ENCODE assay signal across 2 cellular contexts in genomic region chr12:54182086-54182485, GRCh38.
TF ChIP-seq lines count a peak whose summit lies in the region.

No MANE protein-coding gene starts in this region.

TF ChIP-seq in HepG2, 621 proteins besides CTCF, POLR2A, EP300 and RAD21:
- TF ChIP-seq AGO2 (optimal IDR thresholded peaks at IDR 0.05; ENCODE audit: low read depth, low read length), result peak; percentile 71
- no peak for TF ChIP-seq ZFP36L2 (CRISPR knock-in tag; IDR thresholded peaks at IDR 0.05)
- 0 out of 2 replicates have a peak, but pooled peaks have one; percentile 18 for TF ChIP-seq HNRNPL (IDR thresholded peaks at IDR 0.05; ENCODE audit: low read depth, low read length)

TF ChIP-seq in K562, 482 proteins besides CTCF, POLR2A, EP300 and RAD21:
- no peak for TF ChIP-seq AFF1 (IDR thresholded peaks at IDR 0.05; ENCODE audit: low read depth in 1 of 2, partially characterized antibody in 2 of 2)
- TF ChIP-seq POLR2G (IDR thresholded peaks at IDR 0.05; ENCODE audit: low read depth, low read length), result peak; percentile 46; the same call in 1 of the 2 replicates
- no peak for TF ChIP-seq ZNF584 (CRISPR knock-in tag; IDR thresholded peaks at IDR 0.05; ENCODE audit: low read depth)
- no peak for TF ChIP-seq POLR2B (IDR thresholded peaks at IDR 0.05; ENCODE audit: low read depth, partially characterized antibody)
- peak; percentile 46; the same call in 1 of the 2 replicates for TF ChIP-seq RBFOX2 (IDR thresholded peaks at IDR 0.05; ENCODE audit: low read depth, low read length)
- no peak for TF ChIP-seq BRD4 (IDR thresholded peaks at IDR 0.05)
- TF ChIP-seq RUNX1 (IDR thresholded peaks at IDR 0.05; ENCODE audit: low read depth), result no peak
- TF ChIP-seq KDM5B (IDR thresholded peaks at IDR 0.05; ENCODE audit: insufficient replicate concordance, low read depth, low read length), result no peak
- TF ChIP-seq ZNF445 (CRISPR knock-in tag; IDR thresholded peaks at IDR 0.05; ENCODE audit: low read depth), result no peak
- no peak for TF ChIP-seq ZSCAN32 (CRISPR knock-in tag; IDR thresholded peaks at IDR 0.05)
TF ChIP-seq in K562: peak in this region for 2.
